Comparison of ENCODE assay signal across 16 cellular contexts in the genomic region with DNA sequence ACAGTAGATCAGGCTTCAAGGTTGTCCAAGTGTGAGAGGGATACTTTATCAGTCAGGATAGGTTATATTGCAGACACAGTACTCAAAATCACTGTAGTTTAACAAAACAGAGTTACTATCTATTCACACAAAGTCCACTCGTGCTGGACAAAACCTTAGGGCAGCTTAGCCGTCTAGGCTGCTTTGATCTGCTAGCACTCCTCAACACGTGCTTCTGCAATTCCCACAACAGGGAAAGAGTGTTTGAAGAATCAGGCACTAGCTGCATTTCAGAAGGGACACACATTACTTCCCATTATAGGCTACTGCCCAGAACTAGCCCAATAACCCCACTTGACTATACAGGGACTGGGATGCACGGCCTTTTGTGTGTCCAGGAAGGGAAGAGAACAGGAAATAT. TPM values are rescaled to one million over a fixed set of nuclear protein-coding genes. Genes with fewer than 3 reads are reported as not detected.
DNase-seq lines count a peak whose midpoint lies in the region; TF ChIP-seq lines count a peak whose summit lies in the region.
"Had no signal": no experiment of that assay in that cellular context is flagged by ENCODE, and none has a peak within 500 bp of the region (broad histone marks: within the 10 kb centered on the region; RNA-seq: fewer than 3 reads in every experiment).

No MANE protein-coding gene starts in this region.

- H3K4me2 ChIP-seq in Karpas-422 (ENCODE audit: low read depth, low read length, poor library complexity, severe bottlenecking) (no peak overlapping the region), smooth muscle cell (peak overlapping the region; percentile 9)

- peaks cover 35% of the 10 kb centered on the region for H3K4me1 Mint-ChIP-seq in CD14-positive monocyte

- H3K36me3 ChIP-seq in Karpas-422 (ENCODE audit: insufficient read depth, low read length) (peaks cover 3% of the 10 kb centered on the region; the same call in 1 of the 2 replicates), esophagus muscularis mucosa (peaks cover 3 to 14% (median 9%) of the 10 kb centered on the region in 4 donors), smooth muscle cell (ENCODE audit: low read depth) (no peaks in the 10 kb centered on the region), MG63 (peaks cover 7% of the 10 kb centered on the region)

- H3K79me2 ChIP-seq in Karpas-422 (ENCODE audit: low read length), result no peaks in the 10 kb centered on the region
- no peaks in the 10 kb centered on the region for H3K79me2 ChIP-seq in smooth muscle cell (ENCODE audit: low read depth)

- H3K27me3 ChIP-seq in Karpas-422 (ENCODE audit: low read length) (no peaks in the 10 kb centered on the region), esophagus muscularis mucosa (no peaks in the 10 kb centered on the region), smooth muscle cell (ENCODE audit: low read depth) (no peaks in the 10 kb centered on the region), MG63 (no peaks in the 10 kb centered on the region)

- H3K27ac Mint-ChIP-seq in CD14-positive monocyte, result peak overlapping the region in 5 of 7 donors; percentile 25 to 85 (median 62)
- H3K27ac Mint-ChIP-seq: activated T-helper 2 cell treated with anti-CD3 and anti-CD28 coated beads, Interferon-gamma antibody, Interleukin-2, Interleukin-4, amounts not matched to agents 10 μg/mL and 5 μg/mL and 100 μg/mL, durations not matched to agents 14 hours and 24 hours and 36 hours had no signal

- H3K9me3 ChIP-seq in Karpas-422 (ENCODE audit: low read length), result no peaks in the 10 kb centered on the region
- no peaks in the 10 kb centered on the region for H3K9me3 ChIP-seq in esophagus muscularis mucosa
- H3K9me3 ChIP-seq in smooth muscle cell (replicated peaks; ENCODE audit: low read depth), result no peaks in the 10 kb centered on the region
- no peaks in the 10 kb centered on the region for H3K9me3 ChIP-seq in MG63

- H3K36me3 Mint-ChIP-seq in CD14-positive monocyte, result peaks cover 26 to 30% of the 10 kb centered on the region in 2 donors

- H4K20me1 ChIP-seq in Karpas-422 (ENCODE audit: insufficient read depth, low read depth, low read length) (no peaks in the 10 kb centered on the region), smooth muscle cell (ENCODE audit: low read depth) (peaks cover 52% of the 10 kb centered on the region)

- H3K4me3 ChIP-seq in Karpas-422 (ENCODE audit: low read length), result no peak overlapping the region
- H3K4me3 ChIP-seq in esophagus muscularis mucosa, result no peak overlapping the region
- H3K4me3 ChIP-seq in smooth muscle cell, result no peak overlapping the region
- H3K4me3 ChIP-seq in MG63, result no peak overlapping the region
- H3K4me3 ChIP-seq: GM12878 had no signal

- H3K9ac ChIP-seq in Karpas-422 (ENCODE audit: low read length), result no peak overlapping the region
- no peak overlapping the region for H3K9ac ChIP-seq in smooth muscle cell (ENCODE audit: low read depth)

- WGBS in esophagus muscularis mucosa, result 68% methylated on average over 4 of the region's 4 CpGs
- 58% methylated on average over 4 of the region's 4 CpGs for WGBS in smooth muscle cell (ENCODE audit: low lambda C conversion rate)

- TF ChIP-seq EP300 in esophagus muscularis mucosa (IDR thresholded peaks at IDR 0.05), result no peak

- peaks cover 0 to 1% (median 0%) of the 10 kb centered on the region in 7 donors for H3K9me3 Mint-ChIP-seq in CD14-positive monocyte
- H3K9me3 Mint-ChIP-seq: activated T-helper 2 cell treated with anti-CD3 and anti-CD28 coated beads, Interferon-gamma antibody, Interleukin-2, Interleukin-4, amounts not matched to agents 10 μg/mL and 5 μg/mL and 100 μg/mL, durations not matched to agents 14 hours and 24 hours and 36 hours had no signal

- H2AFZ ChIP-seq in Karpas-422 (ENCODE audit: low read length) (no peak overlapping the region), smooth muscle cell (ENCODE audit: low read depth) (no peak overlapping the region)

- H3F3A ChIP-seq in smooth muscle cell (ENCODE audit: low read depth), result peaks cover 15% of the 10 kb centered on the region

- no peak for TF ChIP-seq POLR2A in esophagus muscularis mucosa (IDR thresholded peaks at IDR 0.05; ENCODE audit: low read depth)

- intact Hi-C loops in CD14-positive monocyte (cut with micrococcal nuclease) (no loop called here), esophagus muscularis mucosa (cut with DNase I) (no loop called here)

- H3K4me3 Mint-ChIP-seq in CD14-positive monocyte, result no peak overlapping the region
- H3K4me3 Mint-ChIP-seq: activated CD8-positive, alpha-beta T cell treated with anti-CD3 and anti-CD28 coated beads, Interleukin-2, amount 10 ng/mL, durations not matched to agents 7 days and 5 days had no signal

- TF ChIP-seq CTCF in CD14-positive monocyte (IDR thresholded peaks at IDR 0.05), result no peak
- TF ChIP-seq CTCF in esophagus muscularis mucosa (IDR thresholded peaks at IDR 0.05), result no peak
- TF ChIP-seq CTCF in smooth muscle cell (IDR thresholded peaks at IDR 0.05; ENCODE audit: borderline replicate concordance, insufficient read depth, poor library complexity, severe bottlenecking), result no peak

- peaks cover 15% of the 10 kb centered on the region for H3K4me1 ChIP-seq in Karpas-422 (ENCODE audit: low read length)
- H3K4me1 ChIP-seq in esophagus muscularis mucosa, result peaks cover 39 to 64% (median 58%) of the 10 kb centered on the region in 4 donors
- H3K4me1 ChIP-seq in smooth muscle cell (ENCODE audit: low read depth), result no peaks in the 10 kb centered on the region

- H3K27ac ChIP-seq in Karpas-422 (ENCODE audit: low read length) (peak overlapping the region; percentile 36), esophagus muscularis mucosa (replicated peaks in 1 of 4) (peak overlapping the region; percentile 80 to 100 (median 97)), smooth muscle cell (ENCODE audit: low read depth) (no peak overlapping the region)

- no peak for DNase-seq in CD14-positive monocyte (ENCODE audit: low spot score)
- no peak for DNase-seq in Karpas-422
- no peak for DNase-seq in esophagus muscularis mucosa (ENCODE audit: extremely low spot score)
- no peak for DNase-seq in smooth muscle cell (lab: John Stamatoyannopoulos, UW; ENCODE audit: unreplicated experiment)
- no peak for DNase-seq in MG63
- no peak for DNase-seq in NCI-H69 (lab: John Stamatoyannopoulos, UW)
- no peak for DNase-seq in activated CD8-positive, alpha-beta memory T cell treated with anti-CD3 and anti-CD28 coated beads, Interleukin-2, amount 50 U/mL, for 48 hours
- no peak for DNase-seq in stimulated activated naive CD4-positive, alpha-beta T cell treated with Interleukin-2 at 50 U/mL for 16 hours (lab: John Stamatoyannopoulos, UW)
- DNase-seq: activated CD8-positive, alpha-beta T cell treated with anti-CD3 and anti-CD28 coated beads, Interleukin-2, amount 10 ng/mL, durations not matched to agents 7 days and 5 days; NCI-H187; NCI-H510A; posterior cingulate gyrus; stimulated activated CD4-positive, alpha-beta T cell treated with anti-CD3 and anti-CD28 coated beads, Interleukin-12 subunit alpha, Interleukin-12 subunit beta, amount 100 ng/mL, for 4 hours; stimulated activated naive CD8-positive, alpha-beta T cell treated with anti-CD3 and anti-CD28 coated beads, Interleukin-15, Interleukin-2, amounts not matched to agents 100 U/mL and 50 U/mL, for 24 hours had no signal

- H3K9me2 ChIP-seq in Karpas-422 (replicated peaks; ENCODE audit: insufficient read depth, low read length), result no peaks in the 10 kb centered on the region

- peaks cover 0 to 3% (median 1%) of the 10 kb centered on the region in 3 donors for H3K27me3 Mint-ChIP-seq in CD14-positive monocyte (ENCODE audit: low read depth in 3 of 3)

RNA-seq across cellular contexts. Expression of gene MEF2D, which starts 39.4 kb away (rescaled TPM):
- 1 to 10 TPM; 4.5 to 8.0 TPM for polyA plus RNA-seq in CD14-positive monocyte
- total RNA-seq in Karpas-422 (2014; rRNA removed; shearing (Covaris generic); ENCODE audit: low replicate concordance), result 22.3 and 24.7 TPM in 2 replicates
- total RNA-seq in esophagus muscularis mucosa, result 100 to 1,000 TPM in 3 of 4 donors, 10 to 100 TPM in 1; 78.0 to 138 (median 115) TPM
- 23.2 and 24.3 TPM in 2 replicates for total RNA-seq in smooth muscle cell
- polyA plus RNA-seq in smooth muscle cell, result 40.5 and 45.6 TPM in 2 replicates
- total RNA-seq in MG63 (2014; rRNA removed; shearing (Covaris generic); ENCODE audit: low replicate concordance), result 3.4 and 11.7 TPM in 2 replicates
